In the genomic region with DNA sequence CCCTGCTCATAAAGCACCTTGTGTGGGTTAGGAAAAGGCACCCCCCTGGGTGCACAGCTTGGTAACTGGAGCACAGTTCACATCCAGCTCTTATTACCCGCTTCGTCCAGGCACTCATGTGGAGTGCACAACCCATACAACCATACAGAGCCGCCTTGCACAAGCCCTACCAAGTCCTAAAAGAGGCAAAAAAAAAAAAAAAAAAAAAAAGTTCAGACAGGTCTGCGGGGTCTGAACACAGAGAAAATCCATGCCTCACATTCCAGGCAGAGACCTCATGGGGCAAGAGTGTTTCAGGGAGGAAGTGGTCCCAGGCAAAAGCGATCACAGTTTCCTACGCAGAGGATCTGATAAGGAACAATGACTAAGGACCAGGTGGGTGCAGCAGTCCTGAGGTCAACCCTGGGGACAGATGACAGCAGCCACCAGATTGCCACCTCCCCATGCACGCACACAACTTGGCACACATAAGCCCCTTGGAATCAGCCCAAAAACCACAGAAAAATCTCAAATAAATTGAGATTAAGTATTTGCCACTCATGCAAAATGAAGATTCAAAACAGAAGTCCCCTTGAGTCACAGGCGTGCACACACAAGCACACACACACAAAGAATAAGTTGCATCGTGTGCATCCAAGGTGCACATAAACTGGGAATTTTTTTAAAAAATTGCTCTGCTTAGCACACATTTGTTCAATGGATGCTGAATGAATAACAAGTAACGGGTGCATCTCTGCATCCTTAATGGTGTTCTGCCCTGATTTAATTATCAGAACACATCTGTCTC, we compare ENCODE assay signal across 12 cellular contexts. TPM values are rescaled to one million over a fixed set of nuclear protein-coding genes. Genes with fewer than 3 reads are reported as not detected.
DNase-seq lines count a peak whose midpoint lies in the region; ATAC-seq, FAIRE-seq and TF ChIP-seq lines count a peak whose summit lies in the region.
"Had no signal": no experiment of that assay in that cellular context is flagged by ENCODE, and none has a peak within 500 bp of the region (broad histone marks: within the 10 kb centered on the region; RNA-seq: fewer than 3 reads in every experiment).

No MANE protein-coding gene starts in this region.

- H3K27me3 Mint-ChIP-seq in glutamatergic neuron (ENCODE audit: unreplicated experiment), result peaks cover 14% of the 10 kb centered on the region

- H3K4me3 ChIP-seq in WERI-Rb-1 (ENCODE audit: low read depth, low read length), result no peak overlapping the region

- no peaks in the 10 kb centered on the region for H3K36me3 Mint-ChIP-seq in glutamatergic neuron (ENCODE audit: unreplicated experiment)

- ATAC-seq in GM21360 (IDR thresholded peaks at IDR 0.05; ENCODE audit: unreplicated experiment) (no peak), HG02642 (IDR thresholded peaks at IDR 0.05; ENCODE audit: poor library complexity, unreplicated experiment) (no peak)
- ATAC-seq: sciatic nerve had no signal

- no peak for TF ChIP-seq CTCF in glutamatergic neuron (IDR thresholded peaks at IDR 0.05; ENCODE audit: partially characterized antibody, unreplicated experiment)
- no peak for TF ChIP-seq CTCF in WERI-Rb-1 (IDR thresholded peaks at IDR 0.05; ENCODE audit: low read depth, low read length)

- FAIRE-seq in urothelium cell line (lab: Jason Lieb, UNC), result no peak

- H3K36me3 ChIP-seq in WERI-Rb-1, result no peaks in the 10 kb centered on the region

- H3K27ac Mint-ChIP-seq in glutamatergic neuron (ENCODE audit: unreplicated experiment), result peak overlapping the region; percentile 78

- peaks cover 18% of the 10 kb centered on the region for H3K4me1 Mint-ChIP-seq in glutamatergic neuron (ENCODE audit: low read depth, unreplicated experiment)

- peaks cover 16% of the 10 kb centered on the region for H3K9me3 Mint-ChIP-seq in glutamatergic neuron (ENCODE audit: unreplicated experiment)

- no peak overlapping the region for H3K27ac ChIP-seq in WERI-Rb-1

- peak; percentile 19 for DNase-seq in stimulated activated naive CD4-positive, alpha-beta T cell treated with Interleukin-2 at 50 U/mL for 16 hours (lab: John Stamatoyannopoulos, UW)
- DNase-seq in stimulated activated naive CD4-positive, alpha-beta T cell (lab: John Stamatoyannopoulos, UW), result no peak
- DNase-seq in OCI-M1 (lab: John Stamatoyannopoulos, UW) (peak; percentile 56), glutamatergic neuron (no peak), urothelium cell line (ENCODE audit: low spot score) (peak; percentile 55), WERI-Rb-1 (no peak)
- DNase-seq: effector CD4-positive, alpha-beta T cell; NCI-H82; T-helper 9 cell had no signal

- H3K9me3 ChIP-seq in WERI-Rb-1 (ENCODE audit: severe bottlenecking), result no peaks in the 10 kb centered on the region

- H3K27me3 ChIP-seq in WERI-Rb-1 (ENCODE audit: insufficient read depth, low read depth, severe bottlenecking), result no peaks in the 10 kb centered on the region

- no peak overlapping the region for H3K4me3 Mint-ChIP-seq in glutamatergic neuron (ENCODE audit: unreplicated experiment)

RNA-seq across cellular contexts. Expression of gene MB, which starts 12.3 kb away (rescaled TPM):
- total RNA-seq in glutamatergic neuron (ENCODE audit: unreplicated experiment), result not detected
- total RNA-seq: sciatic nerve had no signal

RNA-seq across cellular contexts. Expression of gene APOL6, which starts 43.4 kb away (rescaled TPM):
- not detected for total RNA-seq in glutamatergic neuron (ENCODE audit: unreplicated experiment)

Comparison
In these comparisons a context has a peak if more than half of its experiments do, and no peak if none do; other contexts are left out.
1. DNase-seq: peak in stimulated activated naive CD4-positive, alpha-beta T cell treated with Interleukin-2 at 50 U/mL for 16 hours (single experiment), OCI-M1 (single experiment) and urothelium cell line (single experiment); none in stimulated activated naive CD4-positive, alpha-beta T cell (0 of 6), glutamatergic neuron (single experiment) and WERI-Rb-1 (single experiment).